1 cellular context compared by ENCODE assay signal in genomic region chr6:90162648-90163409, GRCh38.
TF ChIP-seq lines count a peak whose summit lies in the region.

No MANE protein-coding gene starts in this region.

TF ChIP-seq in GM23338, 12 proteins besides CTCF, POLR2A, EP300 and RAD21 (continued from another document):
- TF ChIP-seq ZNF462 (CRISPR knock-in tag; IDR thresholded peaks at IDR 0.05) = no peak
- no peak for TF ChIP-seq ZNF114 (CRISPR knock-in tag; IDR thresholded peaks at IDR 0.05)
- TF ChIP-seq STAT1 (IDR thresholded peaks at IDR 0.05; ENCODE audit: unreplicated experiment) = no peak
- TF ChIP-seq ETS1 (IDR thresholded peaks at IDR 0.05) = no peak
TF ChIP-seq in GM23338: peak in this region for 0.
